In the genomic region with DNA sequence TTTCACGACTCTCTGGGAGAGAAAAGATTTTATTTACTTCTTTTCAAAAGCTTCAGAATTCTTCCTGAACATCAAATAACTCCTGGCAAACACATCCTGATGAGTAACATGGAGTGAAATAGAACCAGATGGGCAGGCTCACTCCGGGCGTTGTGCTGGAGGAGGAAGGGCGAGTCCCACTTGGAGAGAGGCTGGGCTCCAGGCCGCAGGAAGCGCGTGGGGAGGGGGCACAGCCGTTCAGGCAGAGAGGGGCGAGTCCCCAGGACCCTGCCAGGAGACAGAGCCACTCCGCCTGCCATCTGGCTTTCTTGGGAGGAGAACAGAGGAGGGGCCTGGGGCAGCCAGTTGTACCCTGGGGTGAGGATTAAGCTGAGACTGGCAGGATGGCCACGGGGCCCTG, we compare ENCODE assay signal across 11 cellular contexts.
A peak's percentile ranks its signal among the peaks of the same experiment; 100 is the strongest.
DNase-seq lines count a peak whose midpoint lies in the region; ATAC-seq and TF ChIP-seq lines count a peak whose summit lies in the region.
"Had no signal": no experiment of that assay in that cellular context is flagged by ENCODE, and none has a peak within 500 bp of the region (broad histone marks: within the 10 kb centered on the region; RNA-seq: fewer than 3 reads in every experiment).

No MANE protein-coding gene starts in this region.

- H3K4me3 ChIP-seq in WERI-Rb-1 (ENCODE audit: low read depth, low read length): no peak overlapping the region
- H3K4me3 ChIP-seq in skeletal muscle cell (ENCODE audit: low read depth, low read length): no peak overlapping the region
- H3K4me3 ChIP-seq: body of pancreas, right lobe of liver had no signal

- no peaks in the 10 kb centered on the region for H3K9me3 ChIP-seq in WERI-Rb-1 (ENCODE audit: severe bottlenecking)
- H3K9me3 ChIP-seq: body of pancreas, right lobe of liver had no signal

- ATAC-seq in left cardiac atrium (peak; percentile 35 to 66), GM21786 (IDR thresholded peaks at IDR 0.05; ENCODE audit: unreplicated experiment) (no peak)
- ATAC-seq: body of pancreas, right lobe of liver had no signal

- H3K36me3 ChIP-seq in WERI-Rb-1: no peaks in the 10 kb centered on the region
- H3K36me3 ChIP-seq: right lobe of liver had no signal

- no peak overlapping the region for H3K27ac ChIP-seq in WERI-Rb-1
- H3K27ac ChIP-seq: body of pancreas, right lobe of liver had no signal

- intact Hi-C loops in left cardiac atrium (cut with DNase I): no loop called here

- peak; percentile 33 for DNase-seq in ELR (ENCODE audit: low read depth)
- peak; percentile 12 for DNase-seq in WERI-Rb-1
- peak; percentile 83 for DNase-seq in left cardiac atrium
- DNase-seq in skeletal muscle cell (ENCODE audit: low read depth): peak; percentile 20
- no peak for DNase-seq in NCI-H774 (lab: John Stamatoyannopoulos, UW)
- no peak for DNase-seq in NCI-H1092 treated with DMSO at 0.1 percent for 48 hours (lab: John Stamatoyannopoulos, UW)
- DNase-seq in OCI-M1 (lab: John Stamatoyannopoulos, UW): no peak
- DNase-seq: activated CD4-positive, alpha-beta T cell treated with anti-CD3 and anti-CD28 coated beads for 48 hours; right lobe of liver had no signal

- H3K27me3 ChIP-seq in WERI-Rb-1 (ENCODE audit: insufficient read depth, low read depth, severe bottlenecking): no peaks in the 10 kb centered on the region
- H3K27me3 ChIP-seq: body of pancreas, right lobe of liver had no signal

- TF ChIP-seq CTCF in WERI-Rb-1 (IDR thresholded peaks at IDR 0.05; ENCODE audit: low read depth, low read length): no peak

Comparison
In these comparisons a context has a peak if more than half of its experiments do, and no peak if none do; other contexts are left out.
1. DNase-seq: peak in ELR (single experiment), WERI-Rb-1 (single experiment), left cardiac atrium (single experiment) and skeletal muscle cell (single experiment); none in NCI-H774 (single experiment), NCI-H1092 treated with DMSO at 0.1 percent for 48 hours (single experiment) and OCI-M1 (single experiment).